8 cellular contexts compared by ENCODE assay signal in the genomic region with DNA sequence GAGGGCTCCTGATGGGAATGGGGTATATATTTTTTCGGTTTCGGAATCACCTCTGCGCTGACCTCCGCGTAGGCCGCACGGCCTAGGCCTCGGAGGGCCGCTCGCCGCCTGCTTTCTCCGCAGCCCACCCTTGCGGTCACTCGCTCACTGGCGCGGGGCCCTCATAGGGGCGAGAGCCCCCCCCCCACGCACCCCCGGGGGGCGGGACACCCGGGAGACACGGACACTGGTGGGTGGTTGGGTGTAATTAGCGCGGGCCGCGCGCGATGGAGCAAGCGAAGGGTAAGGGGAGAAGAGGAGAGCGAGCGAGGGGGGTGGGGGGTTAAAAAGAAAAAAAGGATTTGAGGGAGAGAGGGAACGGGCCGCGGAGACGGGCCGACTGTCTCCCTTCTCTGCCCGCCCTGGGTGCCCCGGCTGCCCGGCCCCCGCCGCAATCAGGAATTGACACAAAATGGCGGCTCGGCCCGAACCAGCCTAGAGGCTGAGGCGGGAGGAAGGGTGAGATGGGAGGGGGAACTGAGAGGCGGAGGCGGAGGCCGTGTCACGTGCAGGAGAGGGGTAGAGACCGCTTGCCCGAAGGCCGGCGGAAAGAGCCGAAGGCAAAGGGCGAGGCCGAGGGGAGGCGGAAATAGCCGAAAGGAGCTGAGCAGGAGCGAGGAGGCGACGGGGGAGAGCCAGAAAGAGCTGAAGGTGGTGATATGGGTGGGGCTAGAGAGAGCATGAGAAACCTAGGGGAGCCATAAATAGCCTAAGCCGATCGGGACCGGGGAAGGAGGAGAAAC. TPM values are rescaled to one million over a fixed set of nuclear protein-coding genes. Genes with fewer than 3 reads are reported as not detected.
DNase-seq lines count a peak whose midpoint lies in the region; ATAC-seq and TF ChIP-seq lines count a peak whose summit lies in the region.

No MANE protein-coding gene starts in this region.

- DNase-seq in ACHN (peak; percentile 98), NCI-H2196 (lab: John Stamatoyannopoulos, UW; ENCODE audit: unreplicated experiment) (peak; percentile 100), breast epithelium (ENCODE audit: low spot score in 2 of 2) (peak; percentile 99 to 100)

- H3K9me3 ChIP-seq in breast epithelium (no peaks in the 10 kb centered on the region), iPS-18a (ENCODE audit: control insufficient read depth, low read depth, low read length) (no peaks in the 10 kb centered on the region), skeletal muscle satellite cell (replicated peaks; ENCODE audit: low read length) (no peaks in the 10 kb centered on the region)

- H3K27me3 ChIP-seq in breast epithelium (no peaks in the 10 kb centered on the region), iPS-18a (ENCODE audit: control insufficient read depth, insufficient read depth, low read length) (no peaks in the 10 kb centered on the region), skeletal muscle satellite cell (ENCODE audit: control insufficient read depth, insufficient read depth, low read length) (no peaks in the 10 kb centered on the region)

- H3K27ac ChIP-seq in VCaP: peak overlapping the region; percentile 100
- H3K27ac ChIP-seq in breast epithelium: peak overlapping the region; percentile 100
- peak overlapping the region; percentile 98 for H3K27ac ChIP-seq in iPS-18a (ENCODE audit: low read length)

- ATAC-seq in GM18873 (IDR thresholded peaks at IDR 0.05; ENCODE audit: low FRiP score, unreplicated experiment): peak; percentile 74
- peak; percentile 74 for ATAC-seq in HG03135 (IDR thresholded peaks at IDR 0.05; ENCODE audit: unreplicated experiment)

- peak overlapping the region; percentile 94 for H3K4me2 ChIP-seq in skeletal muscle satellite cell (ENCODE audit: low read length)

- H3K36me3 ChIP-seq in breast epithelium (no peaks in the 10 kb centered on the region), iPS-18a (ENCODE audit: control insufficient read depth, low read depth, low read length) (peaks cover 12% of the 10 kb centered on the region), skeletal muscle satellite cell (ENCODE audit: insufficient read depth, low read length) (peaks cover 9% of the 10 kb centered on the region)

- intact Hi-C loops in breast epithelium (cut with DNase I; ENCODE audit: low total_unique reads): loop anchor here (5.0 kb wide), 1 partner anchor 1251 kb away; a partner anchor contains a TSS

- H3K9ac ChIP-seq in iPS-18a (ENCODE audit: low read length) (peak overlapping the region; percentile 100), skeletal muscle satellite cell (ENCODE audit: low read depth, low read length) (peak overlapping the region; percentile 98)

- peaks cover 0 to 2% of the 10 kb centered on the region in 2 donors for H3K4me1 ChIP-seq in breast epithelium
- peaks cover 31% of the 10 kb centered on the region for H3K4me1 ChIP-seq in iPS-18a (ENCODE audit: control insufficient read depth, low read depth, low read length)
- H3K4me1 ChIP-seq in skeletal muscle satellite cell (ENCODE audit: control insufficient read depth, insufficient read depth, low read length): peaks cover 25% of the 10 kb centered on the region

- peak; percentile 88 for TF ChIP-seq POLR2A in breast epithelium (IDR thresholded peaks at IDR 0.05)

- TF ChIP-seq CTCF in VCaP (conservative IDR thresholded peaks at IDR 0.05) (no peak), breast epithelium (IDR thresholded peaks at IDR 0.05) (peak in 1 of 3 donors; percentile 16)

- in situ Hi-C loops in ACHN (cut with HindIII; ENCODE audit: low pct_ligation_motif_present, low pct_unique_long_range_greater_than_20kb, low sequenced_read_pairs): no loop called here

- peak overlapping the region; percentile 97 to 98 (median 97) for H3K4me3 ChIP-seq in breast epithelium
- peak overlapping the region; percentile 94 for H3K4me3 ChIP-seq in iPS-18a (ENCODE audit: low read length)
- peak overlapping the region; percentile 84 for H3K4me3 ChIP-seq in skeletal muscle satellite cell (ENCODE audit: low read length)

RNA-seq across cellular contexts. Expression of a gene that starts 0.7 kb away (rescaled TPM):
- 10 to 100 TPM; 17.7 to 23.4 (median 19.5) TPM for total RNA-seq in breast epithelium
- total RNA-seq in skeletal muscle satellite cell (2012; rRNA removed): 14.2 and 15.3 TPM in 2 replicates

RNA-seq across cellular contexts. Expression of a gene that starts 17.8 kb away (rescaled TPM):
- 10 to 100 TPM; 44.6 to 61.4 (median 55.7) TPM for total RNA-seq in breast epithelium
- total RNA-seq in skeletal muscle satellite cell (2012; rRNA removed): 115 and 118 TPM in 2 replicates

Comparison
In these comparisons a context has a peak if more than half of its experiments do, and no peak if none do; other contexts are left out.
1. Peak in every context shown above with its lines: DNase-seq, ATAC-seq, H3K4me3 ChIP-seq and H3K27ac ChIP-seq.